1 cellular context compared by ENCODE assay signal in genomic region chr3:194075802-194076460, GRCh38.
TF ChIP-seq lines count a peak whose summit lies in the region.

No MANE protein-coding gene starts in this region.

TF ChIP-seq in HepG2, 621 proteins besides CTCF, POLR2A, EP300 and RAD21 (continued from another document and continues in another):
- TF ChIP-seq, protein P1, sequence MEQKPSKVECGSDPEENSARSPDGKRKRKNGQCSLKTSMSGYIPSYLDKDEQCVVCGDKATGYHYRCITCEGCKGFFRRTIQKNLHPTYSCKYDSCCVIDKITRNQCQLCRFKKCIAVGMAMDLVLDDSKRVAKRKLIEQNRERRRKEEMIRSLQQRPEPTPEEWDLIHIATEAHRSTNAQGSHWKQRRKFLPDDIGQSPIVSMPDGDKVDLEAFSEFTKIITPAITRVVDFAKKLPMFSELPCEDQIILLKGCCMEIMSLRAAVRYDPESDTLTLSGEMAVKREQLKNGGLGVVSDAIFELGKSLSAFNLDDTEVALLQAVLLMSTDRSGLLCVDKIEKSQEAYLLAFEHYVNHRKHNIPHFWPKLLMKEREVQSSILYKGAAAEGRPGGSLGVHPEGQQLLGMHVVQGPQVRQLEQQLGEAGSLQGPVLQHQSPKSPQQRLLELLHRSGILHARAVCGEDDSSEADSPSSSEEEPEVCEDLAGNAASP (CRISPR knock-in tag; IDR thresholded peaks at IDR 0.05; ENCODE audit: borderline replicate concordance), result peak; percentile 81; the same call in 1 of the 2 replicates
- TF ChIP-seq SIX4 (CRISPR knock-in tag; IDR thresholded peaks at IDR 0.05) (no peak), CC2D1A (CRISPR knock-in tag; IDR thresholded peaks at IDR 0.05) (no peak), ZBTB25 (CRISPR knock-in tag; IDR thresholded peaks at IDR 0.05) (peak; percentile 70; the same call in 1 of the 2 replicates), ZNF556 (CRISPR knock-in tag; IDR thresholded peaks at IDR 0.05; ENCODE audit: borderline replicate concordance) (peak; percentile 32; the same call in 1 of the 2 replicates), PAXIP1 (CRISPR knock-in tag; conservative IDR thresholded peaks at IDR 0.05) (peak; percentile 87), ZNF713 (CRISPR knock-in tag; IDR thresholded peaks at IDR 0.05) (no peak), RARA (CRISPR knock-in tag; IDR thresholded peaks at IDR 0.05) (peak; percentile 89), SIX1 (CRISPR knock-in tag; IDR thresholded peaks at IDR 0.05; ENCODE audit: borderline replicate concordance) (peak; percentile 20; the same call in 1 of the 2 replicates), ZNF687 (CRISPR knock-in tag; IDR thresholded peaks at IDR 0.05) (peak; percentile 77), GFI1 (CRISPR knock-in tag; IDR thresholded peaks at IDR 0.05; ENCODE audit: borderline replicate concordance) (peak; percentile 27; the same call in 1 of the 2 replicates), ZBTB38 (CRISPR knock-in tag; IDR thresholded peaks at IDR 0.05) (peak; percentile 40; the same call in 1 of the 2 replicates), ZIK1 (CRISPR knock-in tag; IDR thresholded peaks at IDR 0.05; ENCODE audit: borderline replicate concordance, low read depth) (0 out of 2 replicates have a peak, but pooled peaks have one; percentile 25), NRL (CRISPR knock-in tag; IDR thresholded peaks at IDR 0.05; ENCODE audit: borderline replicate concordance) (no peak), ZFP90 (CRISPR knock-in tag; IDR thresholded peaks at IDR 0.05; ENCODE audit: borderline replicate concordance) (no peak), ZNF589 (CRISPR knock-in tag; conservative IDR thresholded peaks at IDR 0.05) (no peak), CBFB (CRISPR knock-in tag; IDR thresholded peaks at IDR 0.05) (peak; percentile 79), SP2 (CRISPR knock-in tag; IDR thresholded peaks at IDR 0.05) (no peak), ZNF609 (CRISPR knock-in tag; IDR thresholded peaks at IDR 0.05; ENCODE audit: borderline replicate concordance) (peak; percentile 89), PRDM10 (CRISPR knock-in tag; IDR thresholded peaks at IDR 0.05; ENCODE audit: low read depth) (peak; percentile 51; the same call in 1 of the 2 replicates), TEAD3 (CRISPR knock-in tag; optimal IDR thresholded peaks at IDR 0.05; ENCODE audit: borderline replicate concordance) (peak; percentile 53), GABPB1 (CRISPR knock-in tag; IDR thresholded peaks at IDR 0.05) (peak; percentile 40; the same call in 1 of the 2 replicates), KDM6A (CRISPR knock-in tag; IDR thresholded peaks at IDR 0.05; ENCODE audit: low read depth) (peak; percentile 49; the same call in 1 of the 2 replicates), ZNF75D (CRISPR knock-in tag; IDR thresholded peaks at IDR 0.05; ENCODE audit: borderline replicate concordance) (no peak), BRD4 (CRISPR knock-in tag; IDR thresholded peaks at IDR 0.05) (0 out of 2 replicates have a peak, but pooled peaks have one; percentile 43), FOSL2 (CRISPR knock-in tag; IDR thresholded peaks at IDR 0.05) (peak; percentile 71), ZKSCAN1 (IDR thresholded peaks at IDR 0.05; ENCODE audit: low read length) (no peak), TBX2 (CRISPR knock-in tag; IDR thresholded peaks at IDR 0.05; ENCODE audit: borderline replicate concordance) (peak; percentile 78; the same call in 1 of the 2 replicates)
- TF ChIP-seq, protein P2, sequence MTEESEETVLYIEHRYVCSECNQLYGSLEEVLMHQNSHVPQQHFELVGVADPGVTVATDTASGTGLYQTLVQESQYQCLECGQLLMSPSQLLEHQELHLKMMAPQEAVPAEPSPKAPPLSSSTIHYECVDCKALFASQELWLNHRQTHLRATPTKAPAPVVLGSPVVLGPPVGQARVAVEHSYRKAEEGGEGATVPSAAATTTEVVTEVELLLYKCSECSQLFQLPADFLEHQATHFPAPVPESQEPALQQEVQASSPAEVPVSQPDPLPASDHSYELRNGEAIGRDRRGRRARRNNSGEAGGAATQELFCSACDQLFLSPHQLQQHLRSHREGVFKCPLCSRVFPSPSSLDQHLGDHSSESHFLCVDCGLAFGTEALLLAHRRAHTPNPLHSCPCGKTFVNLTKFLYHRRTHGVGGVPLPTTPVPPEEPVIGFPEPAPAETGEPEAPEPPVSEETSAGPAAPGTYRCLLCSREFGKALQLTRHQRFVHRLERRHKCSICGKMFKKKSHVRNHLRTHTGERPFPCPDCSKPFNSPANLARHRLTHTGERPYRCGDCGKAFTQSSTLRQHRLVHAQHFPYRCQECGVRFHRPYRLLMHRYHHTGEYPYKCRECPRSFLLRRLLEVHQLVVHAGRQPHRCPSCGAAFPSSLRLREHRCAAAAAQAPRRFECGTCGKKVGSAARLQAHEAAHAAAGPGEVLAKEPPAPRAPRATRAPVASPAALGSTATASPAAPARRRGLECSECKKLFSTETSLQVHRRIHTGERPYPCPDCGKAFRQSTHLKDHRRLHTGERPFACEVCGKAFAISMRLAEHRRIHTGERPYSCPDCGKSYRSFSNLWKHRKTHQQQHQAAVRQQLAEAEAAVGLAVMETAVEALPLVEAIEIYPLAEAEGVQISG (CRISPR knock-in tag; IDR thresholded peaks at IDR 0.05), result peak; percentile 60
- TF ChIP-seq, protein P3, sequence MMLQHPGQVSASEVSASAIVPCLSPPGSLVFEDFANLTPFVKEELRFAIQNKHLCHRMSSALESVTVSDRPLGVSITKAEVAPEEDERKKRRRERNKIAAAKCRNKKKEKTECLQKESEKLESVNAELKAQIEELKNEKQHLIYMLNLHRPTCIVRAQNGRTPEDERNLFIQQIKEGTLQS (CRISPR knock-in tag; IDR thresholded peaks at IDR 0.05), result no peak
